ENCODE assay signal across 8 cellular contexts in genomic region chr19:17226002-17226933, GRCh38. TPM values are rescaled to one million over a fixed set of nuclear protein-coding genes. Genes with fewer than 3 reads are reported as not detected.
A peak's percentile ranks its signal among the peaks of the same experiment; 100 is the strongest.
DNase-seq lines count a peak whose midpoint lies in the region; ATAC-seq and TF ChIP-seq lines count a peak whose summit lies in the region.

Gene OCEL1, plus strand, starts transcription at chr19:17226226. Its CDS starts 22 bp downstream, at chr19:17226248.

- peak within 1 kb of the TSS; percentile 96 for H3K27ac Mint-ChIP-seq in activated CD4-positive, alpha-beta T cell treated with anti-CD3 and anti-CD28 coated beads, Interleukin-2, amount 10 ng/mL, durations not matched to agents 7 days and 5 days

- peak within 1 kb of the TSS; percentile 81 for H3K4me3 ChIP-seq in coronary artery

- H3K36me3 Mint-ChIP-seq in activated CD4-positive, alpha-beta T cell treated with anti-CD3 and anti-CD28 coated beads, Interleukin-2, amount 10 ng/mL, durations not matched to agents 7 days and 5 days (ENCODE audit: low read depth) = peaks cover 2% of the 10 kb centered on the region

- CTCF ChIA-PET in activated CD4-positive, alpha-beta T cell treated with anti-CD3 and anti-CD28 coated beads, Interleukin-2, amount 10 ng/mL, durations not matched to agents 7 days and 5 days (lab: Charles Lee) = interaction anchor here (0.7 to 2.6 kb wide), 6 partner anchors 9 to 240 kb away, joined by 3 to 13 read pairs (median 4); partner anchors contain the start of gene USE1

- H3K9me3 Mint-ChIP-seq in activated CD4-positive, alpha-beta T cell treated with anti-CD3 and anti-CD28 coated beads, Interleukin-2, amount 10 ng/mL, durations not matched to agents 7 days and 5 days = no peaks in the 10 kb centered on the region

- peak within 1 kb of the TSS; percentile 80 for H3K4me3 Mint-ChIP-seq in activated CD4-positive, alpha-beta T cell treated with anti-CD3 and anti-CD28 coated beads, Interleukin-2, amount 10 ng/mL, durations not matched to agents 7 days and 5 days

- peaks cover 8% of the 10 kb centered on the region for H3K4me1 Mint-ChIP-seq in activated CD4-positive, alpha-beta T cell treated with anti-CD3 and anti-CD28 coated beads, Interleukin-2, amount 10 ng/mL, durations not matched to agents 7 days and 5 days

- TF ChIP-seq CTCF in C4-2B (conservative IDR thresholded peaks at IDR 0.05) = no peak
- no peak for TF ChIP-seq CTCF in coronary artery (IDR thresholded peaks at IDR 0.05)

- POLR2A ChIA-PET in activated CD4-positive, alpha-beta T cell treated with anti-CD3 and anti-CD28 coated beads, Interleukin-2, amount 10 ng/mL, durations not matched to agents 7 days and 5 days (lab: Charles Lee) = interaction anchor here (0.6 to 1.4 kb wide), 3 partner anchors 9 to 254 kb away, joined by 3 to 5 read pairs (median 3); no protein-coding TSS in a partner anchor

- peak; percentile 95 for DNase-seq in NCI-H748 (lab: John Stamatoyannopoulos, UW; ENCODE audit: unreplicated experiment)
- peak; percentile 98 for DNase-seq in activated CD4-positive, alpha-beta T cell treated with anti-CD3 and anti-CD28 coated beads, Interleukin-2, amount 10 ng/mL, durations not matched to agents 7 days and 5 days
- DNase-seq in coronary artery (ENCODE audit: low spot score) = peak; percentile 99
- DNase-seq in left kidney (ENCODE audit: low read depth, low spot score) = peak; percentile 99
- peak; percentile 97 for DNase-seq in stimulated activated CD4-positive, alpha-beta T cell treated with anti-CD3 and anti-CD28 coated beads, Interleukin-1b, Interleukin-23, amount 100 ng/mL, for 48 hours

- no peaks in the 10 kb centered on the region for H3K27me3 Mint-ChIP-seq in activated CD4-positive, alpha-beta T cell treated with anti-CD3 and anti-CD28 coated beads, Interleukin-2, amount 10 ng/mL, durations not matched to agents 7 days and 5 days

- H3K27ac ChIP-seq in C4-2B (peak within 1 kb of the TSS; percentile 83), coronary artery (peak within 1 kb of the TSS; percentile 81 to 90)

- ATAC-seq in GM19372 (IDR thresholded peaks at IDR 0.05; ENCODE audit: low read depth, unreplicated experiment) (peak; percentile 92), HG03521 (IDR thresholded peaks at IDR 0.05; ENCODE audit: unreplicated experiment) (peak; percentile 93)

RNA-seq across cellular contexts. Expression of gene OCEL1, which starts in this region (rescaled TPM):
- total RNA-seq in activated CD4-positive, alpha-beta T cell treated with anti-CD3 and anti-CD28 coated beads, Interleukin-2, amount 10 ng/mL, durations not matched to agents 7 days and 5 days = 10 to 100 TPM; 19.6 to 23.1 TPM

Comparison
In these comparisons a context has a peak if more than half of its experiments do, and no peak if none do; other contexts are left out.
1. Peak in every context shown above with its lines: DNase-seq, ATAC-seq, H3K4me3 ChIP-seq and H3K27ac ChIP-seq.